ENCODE assay signal across 19 cellular contexts in the genomic region with DNA sequence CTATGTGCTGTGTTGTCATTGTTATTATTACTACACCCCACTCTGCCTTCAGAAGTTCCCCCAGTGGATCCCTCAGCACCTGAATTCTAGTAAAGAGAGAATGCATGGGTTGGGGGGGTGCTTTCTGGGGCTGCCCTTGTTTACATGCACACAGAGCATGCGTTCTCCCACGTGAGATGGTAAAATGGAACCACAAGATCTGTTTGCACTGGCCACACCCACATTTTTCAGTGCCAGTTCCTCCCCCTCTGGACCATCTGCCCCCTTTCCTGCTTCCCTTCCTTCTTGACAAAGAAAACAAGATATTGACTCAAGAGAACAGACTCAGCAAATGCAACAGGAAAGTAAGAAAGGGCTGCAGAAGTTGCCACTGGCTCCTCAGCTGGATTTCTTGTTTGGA. TPM values are rescaled to one million over a fixed set of nuclear protein-coding genes. Genes with fewer than 3 reads are reported as not detected.
DNase-seq lines count a peak whose midpoint lies in the region; TF ChIP-seq lines count a peak whose summit lies in the region.
"Had no signal": no experiment of that assay in that cellular context is flagged by ENCODE, and none has a peak within 500 bp of the region (broad histone marks: within the 10 kb centered on the region; RNA-seq: fewer than 3 reads in every experiment).

No MANE protein-coding gene starts in this region.

- peaks cover 14% of the 10 kb centered on the region for H3K27me3 Mint-ChIP-seq in endothelial cell (ENCODE audit: unreplicated experiment)
- H3K27me3 Mint-ChIP-seq in osteocyte (ENCODE audit: unreplicated experiment), result peaks cover 15% of the 10 kb centered on the region

- H3K4me1 Mint-ChIP-seq in endothelial cell (ENCODE audit: unreplicated experiment) (peaks cover 59% of the 10 kb centered on the region), osteocyte (ENCODE audit: unreplicated experiment) (no peaks in the 10 kb centered on the region)
- H3K4me1 Mint-ChIP-seq: CD4-positive, CD25-positive, alpha-beta regulatory T cell; CD8-positive, alpha-beta memory T cell had no signal

- H3K4me3 Mint-ChIP-seq in endothelial cell (ENCODE audit: unreplicated experiment) (peak overlapping the region; percentile 11), osteocyte (ENCODE audit: unreplicated experiment) (no peak overlapping the region)
- H3K4me3 Mint-ChIP-seq: CD4-positive, CD25-positive, alpha-beta regulatory T cell; CD8-positive, alpha-beta memory T cell; HFFc6 had no signal

- TF ChIP-seq CTCF in endothelial cell (IDR thresholded peaks at IDR 0.05; ENCODE audit: unreplicated experiment), result no peak
- TF ChIP-seq CTCF in osteocyte (IDR thresholded peaks at IDR 0.05), result no peak

- H3K36me3 Mint-ChIP-seq in endothelial cell (ENCODE audit: low read depth, unreplicated experiment) (peaks cover 31% of the 10 kb centered on the region), osteocyte (ENCODE audit: unreplicated experiment) (no peaks in the 10 kb centered on the region)
- H3K36me3 Mint-ChIP-seq: CD4-positive, CD25-positive, alpha-beta regulatory T cell had no signal

- peak overlapping the region; percentile 62 for H3K27ac Mint-ChIP-seq in endothelial cell (ENCODE audit: unreplicated experiment)
- H3K27ac Mint-ChIP-seq in osteocyte (ENCODE audit: unreplicated experiment), result no peak overlapping the region
- H3K27ac Mint-ChIP-seq: CD4-positive, CD25-positive, alpha-beta regulatory T cell; CD8-positive, alpha-beta memory T cell; HFFc6 had no signal

- H3K9me3 Mint-ChIP-seq in endothelial cell (ENCODE audit: unreplicated experiment), result no peaks in the 10 kb centered on the region
- H3K9me3 Mint-ChIP-seq in osteocyte (ENCODE audit: unreplicated experiment), result no peaks in the 10 kb centered on the region
- H3K9me3 Mint-ChIP-seq: HFFc6 had no signal

- DNase-seq in DMS 273 (lab: John Stamatoyannopoulos, UW; ENCODE audit: unreplicated experiment), result peak; percentile 90
- DNase-seq in DMS 273 treated with DMSO at 0.1 percent for 48 hours (lab: John Stamatoyannopoulos, UW), result peak; percentile 49
- peak; percentile 27 for DNase-seq in NCI-H446 treated with DMSO at 0.1 percent for 48 hours (lab: John Stamatoyannopoulos, UW)
- DNase-seq in endothelial cell (ENCODE audit: low spot score), result no peak
- DNase-seq in activated T-cell treated with anti-CD3 and anti-CD28 coated beads, Interleukin-2, amount 50 U/mL, for 1 hour, result no peak
- no peak for DNase-seq in mucosa of gallbladder (ENCODE audit: low spot score)
- DNase-seq in HuH-7.5 (ENCODE audit: low spot score), result no peak
- no peak for DNase-seq in osteocyte (ENCODE audit: extremely low spot score, unreplicated experiment)
- DNase-seq: ACHN; BE2C; Caco-2; CD4-positive, CD25-positive, alpha-beta regulatory T cell; CD8-positive, alpha-beta memory T cell; DMS79 treated with DMSO at 0.1 percent for 48 hours; GOT3; H7; HFFc6 had no signal

RNA-seq across cellular contexts. Expression of a gene that starts 8.9 kb away (rescaled TPM):
- total RNA-seq in endothelial cell (ENCODE audit: unreplicated experiment) (46.1 TPM), mucosa of gallbladder (0.35 TPM), osteocyte (1.5 and 1.6 TPM in 2 replicates)
- total RNA-seq: Caco-2; CD4-positive, CD25-positive, alpha-beta regulatory T cell; GM12878; HT-29 had no signal

RNA-seq across cellular contexts. Expression of a gene that starts 46.9 kb away (rescaled TPM):
- total RNA-seq in endothelial cell (ENCODE audit: unreplicated experiment) (not detected), mucosa of gallbladder (not detected), osteocyte (not detected in 2 replicates)
- total RNA-seq: Caco-2; CD4-positive, CD25-positive, alpha-beta regulatory T cell; CD8-positive, alpha-beta memory T cell; H7; HT-29 had no signal

RNA-seq across cellular contexts. Expression of a gene that starts 51.0 kb away (rescaled TPM):
- 37.4 TPM for total RNA-seq in endothelial cell (ENCODE audit: unreplicated experiment)
- 25.5 TPM for total RNA-seq in mucosa of gallbladder
- 1.1 and 2.0 TPM in 2 replicates for total RNA-seq in osteocyte

Comparison
In these comparisons a context has a peak if more than half of its experiments do, and no peak if none do; other contexts are left out.
1. DNase-seq: peak in DMS 273 (single experiment), DMS 273 treated with DMSO at 0.1 percent for 48 hours (single experiment) and NCI-H446 treated with DMSO at 0.1 percent for 48 hours (single experiment); none in endothelial cell (single experiment), activated T-cell treated with anti-CD3 and anti-CD28 coated beads, Interleukin-2, amount 50 U/mL, for 1 hour (single experiment), mucosa of gallbladder (single experiment), HuH-7.5 (single experiment) and osteocyte (single experiment).
2. RNA of a gene that starts 8.9 kb away (total RNA-seq): 46.1 TPM in endothelial cell (single experiment); 1.5 to 1.6 TPM in osteocyte and 0.35 TPM in mucosa of gallbladder (single experiment); every median in the first group is over 10 times any median in the second.